In genomic region chr1:174946020-174946419, GRCh38 we compare ENCODE assay signal across 1 cellular context.
TF ChIP-seq lines count a peak whose summit lies in the region.

No MANE protein-coding gene starts in this region.

TF ChIP-seq in K562, 482 proteins besides CTCF, POLR2A, EP300 and RAD21 (continued from another document):
- TF ChIP-seq TEAD4 (IDR thresholded peaks at IDR 0.05; ENCODE audit: low read length) (peak; percentile 26; the same call in 1 of the 2 replicates), TEAD4 (CRISPR knock-in tag; IDR thresholded peaks at IDR 0.05; ENCODE audit: borderline replicate concordance) (no peak), CBFA2T2 (conservative IDR thresholded peaks at IDR 0.05) (peak; percentile 55), DPF2 (IDR thresholded peaks at IDR 0.05) (0 out of 2 replicates have a peak, but pooled peaks have one; percentile 18), ARID1B (IDR thresholded peaks at IDR 0.05) (peak; percentile 16; the same call in 1 of the 2 replicates), ZKSCAN1 (IDR thresholded peaks at IDR 0.05; ENCODE audit: low read depth, low read length) (no peak), POLR2AphosphoS5 (IDR thresholded peaks at IDR 0.05; ENCODE audit: control insufficient read depth, insufficient read depth, low read depth, low read length) (0 out of 2 replicates have a peak, but pooled peaks have one; percentile 18)
